Comparison of ENCODE assay signal across 1 cellular context in the genomic region with DNA sequence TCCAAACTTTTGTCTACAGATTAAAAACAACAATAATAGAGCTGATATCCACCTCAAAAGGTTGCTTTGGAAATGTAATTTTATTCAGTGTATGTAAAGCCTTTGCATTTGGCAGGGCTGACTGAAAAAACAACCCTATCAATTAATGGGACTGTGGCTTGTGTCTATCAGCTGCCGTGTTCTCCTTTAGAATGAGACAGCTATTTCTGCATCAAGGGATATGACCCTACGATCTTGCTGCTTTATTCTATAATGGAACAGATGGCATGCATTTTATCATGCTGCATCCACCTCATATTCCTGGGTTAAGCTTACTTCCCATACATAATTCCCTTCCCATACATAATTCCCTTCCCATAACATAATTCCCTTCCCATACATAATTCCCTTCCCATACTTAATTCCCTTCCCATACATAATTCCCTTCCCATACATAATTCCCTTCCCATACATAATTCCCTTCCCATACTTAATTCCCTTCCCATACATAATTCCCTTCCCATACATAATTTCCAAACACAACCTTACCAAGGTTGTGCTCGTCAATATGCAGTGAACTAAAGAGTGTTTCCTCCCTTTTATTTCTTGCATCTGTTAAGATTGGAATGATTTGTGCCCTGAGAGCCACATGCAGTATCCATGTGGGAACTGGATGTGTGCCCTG.
TF ChIP-seq lines count a peak whose summit lies in the region.

No MANE protein-coding gene starts in this region.

TF ChIP-seq in K562, 482 proteins besides CTCF, POLR2A, EP300 and RAD21:
- TF ChIP-seq HDAC1 (IDR thresholded peaks at IDR 0.05) (peak in 1 of 2 experiments; percentile 34; a peak in 1 of 4 replicates), NFE2 (IDR thresholded peaks at IDR 0.05; ENCODE audit: low read depth) (peak; percentile 54; the same call in 1 of the 2 replicates), GTF2F1 (IDR thresholded peaks at IDR 0.05; ENCODE audit: low read depth, low read length) (no peak), HNRNPK (IDR thresholded peaks at IDR 0.05; ENCODE audit: low read depth, low read length, poor library complexity, severe bottlenecking) (peak; percentile 66), PCBP2 (IDR thresholded peaks at IDR 0.05; ENCODE audit: low read depth, low read length, poor library complexity, severe bottlenecking) (peak; percentile 21), FOXK2 (conservative IDR thresholded peaks at IDR 0.05 in 1 of 2, IDR thresholded peaks at IDR 0.05 in 1 of 2; ENCODE audit: low read depth in 2 of 2) (no peak), ZNF316 (IDR thresholded peaks at IDR 0.05) (peak; percentile 33; the same call in 1 of the 2 replicates), TRIM24 (IDR thresholded peaks at IDR 0.05) (0 out of 4 replicates have a peak, but pooled peaks of 1 of the 2 experiments have one; percentile 8), MAFG (tag; conservative IDR thresholded peaks at IDR 0.05) (peak; percentile 38; the same call in 1 of the 2 replicates), ARHGAP35 (IDR thresholded peaks at IDR 0.05; ENCODE audit: partially characterized antibody) (peak; percentile 32)
- TF ChIP-seq, protein P1, sequence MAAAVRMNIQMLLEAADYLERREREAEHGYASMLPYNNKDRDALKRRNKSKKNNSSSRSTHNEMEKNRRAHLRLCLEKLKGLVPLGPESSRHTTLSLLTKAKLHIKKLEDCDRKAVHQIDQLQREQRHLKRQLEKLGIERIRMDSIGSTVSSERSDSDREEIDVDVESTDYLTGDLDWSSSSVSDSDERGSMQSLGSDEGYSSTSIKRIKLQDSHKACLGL (CRISPR knock-in tag; IDR thresholded peaks at IDR 0.05; ENCODE audit: borderline replicate concordance, poor library complexity, severe bottlenecking): no peak
